1 cellular context compared by ENCODE assay signal in the genomic region with DNA sequence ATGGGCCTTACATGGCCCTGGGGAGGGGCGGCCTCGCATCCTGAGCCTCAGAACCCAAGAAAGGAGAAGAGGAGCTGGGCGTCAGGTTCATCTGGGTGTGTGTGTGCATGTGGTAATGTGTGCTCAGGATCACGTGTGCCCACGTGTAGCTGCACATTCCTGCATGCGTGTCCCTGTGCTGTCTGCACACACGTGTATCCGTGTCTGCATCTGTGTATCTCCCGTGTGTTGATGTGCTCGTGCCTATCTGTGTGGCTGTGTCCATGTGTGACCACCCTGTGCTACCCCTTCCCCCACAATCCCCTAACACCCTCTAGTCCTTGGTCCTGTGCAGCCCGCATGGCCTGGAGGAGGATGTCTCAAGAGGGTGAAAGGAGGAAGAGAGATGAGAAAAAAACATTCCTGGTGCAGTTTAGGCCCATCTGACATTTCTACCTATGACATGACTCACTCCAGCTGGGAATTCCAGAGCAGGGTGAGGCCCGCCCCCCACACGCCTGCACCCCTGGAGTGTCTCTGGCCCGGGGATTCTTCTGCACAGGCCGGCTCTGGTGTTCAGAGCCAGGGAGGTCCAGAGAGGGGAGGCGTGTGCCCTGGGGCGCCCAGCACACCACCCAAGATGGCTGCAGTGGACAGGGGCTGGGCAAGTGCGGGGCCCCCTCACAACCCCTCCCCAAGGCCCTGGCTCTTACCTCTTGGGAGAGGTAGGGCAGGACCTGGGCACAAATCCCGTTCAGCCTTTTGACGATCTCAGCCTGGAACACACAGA.
A peak's percentile ranks its signal among the peaks of the same experiment; 100 is the strongest.
TF ChIP-seq lines count a peak whose summit lies in the region.

No MANE protein-coding gene starts in this region.

TF ChIP-seq in Ishikawa, 13 proteins besides CTCF, POLR2A, EP300 and RAD21 (continued from another document):
- TF ChIP-seq, protein P1, sequence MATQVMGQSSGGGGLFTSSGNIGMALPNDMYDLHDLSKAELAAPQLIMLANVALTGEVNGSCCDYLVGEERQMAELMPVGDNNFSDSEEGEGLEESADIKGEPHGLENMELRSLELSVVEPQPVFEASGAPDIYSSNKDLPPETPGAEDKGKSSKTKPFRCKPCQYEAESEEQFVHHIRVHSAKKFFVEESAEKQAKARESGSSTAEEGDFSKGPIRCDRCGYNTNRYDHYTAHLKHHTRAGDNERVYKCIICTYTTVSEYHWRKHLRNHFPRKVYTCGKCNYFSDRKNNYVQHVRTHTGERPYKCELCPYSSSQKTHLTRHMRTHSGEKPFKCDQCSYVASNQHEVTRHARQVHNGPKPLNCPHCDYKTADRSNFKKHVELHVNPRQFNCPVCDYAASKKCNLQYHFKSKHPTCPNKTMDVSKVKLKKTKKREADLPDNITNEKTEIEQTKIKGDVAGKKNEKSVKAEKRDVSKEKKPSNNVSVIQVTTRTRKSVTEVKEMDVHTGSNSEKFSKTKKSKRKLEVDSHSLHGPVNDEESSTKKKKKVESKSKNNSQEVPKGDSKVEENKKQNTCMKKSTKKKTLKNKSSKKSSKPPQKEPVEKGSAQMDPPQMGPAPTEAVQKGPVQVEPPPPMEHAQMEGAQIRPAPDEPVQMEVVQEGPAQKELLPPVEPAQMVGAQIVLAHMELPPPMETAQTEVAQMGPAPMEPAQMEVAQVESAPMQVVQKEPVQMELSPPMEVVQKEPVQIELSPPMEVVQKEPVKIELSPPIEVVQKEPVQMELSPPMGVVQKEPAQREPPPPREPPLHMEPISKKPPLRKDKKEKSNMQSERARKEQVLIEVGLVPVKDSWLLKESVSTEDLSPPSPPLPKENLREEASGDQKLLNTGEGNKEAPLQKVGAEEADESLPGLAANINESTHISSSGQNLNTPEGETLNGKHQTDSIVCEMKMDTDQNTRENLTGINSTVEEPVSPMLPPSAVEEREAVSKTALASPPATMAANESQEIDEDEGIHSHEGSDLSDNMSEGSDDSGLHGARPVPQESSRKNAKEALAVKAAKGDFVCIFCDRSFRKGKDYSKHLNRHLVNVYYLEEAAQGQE (IDR thresholded peaks at IDR 0.05; ENCODE audit: low read depth): no peak
- peak; percentile 70; the same call in 1 of the 2 replicates for TF ChIP-seq NFIC (IDR thresholded peaks at IDR 0.05)
- no peak for TF ChIP-seq CEBPB (IDR thresholded peaks at IDR 0.05)
